Comparison of ENCODE assay signal across 5 cellular contexts in genomic region chr2:241921631-241922030, GRCh38. TPM values are rescaled to one million over a fixed set of nuclear protein-coding genes. Genes with fewer than 3 reads are reported as not detected.
"Had no signal": no experiment of that assay in that cellular context is flagged by ENCODE, and none has a peak within 500 bp of the region (broad histone marks: within the 10 kb centered on the region; RNA-seq: fewer than 3 reads in every experiment).

No MANE protein-coding gene starts in this region.

RNA-seq across cellular contexts. Expression of gene RTP5, which starts 52.1 kb away (rescaled TPM):
- total RNA-seq: HepG2, HT-29, HT1080, IMR-90 had no signal
- polyA plus RNA-seq: HepG2, IgD-negative memory B cell, IMR-90 had no signal
